In genomic region chr10:994836-995558, GRCh38 we compare ENCODE assay signal across 27 cellular contexts. TPM values are rescaled to one million over a fixed set of nuclear protein-coding genes. Genes with fewer than 3 reads are reported as not detected.
DNase-seq lines count a peak whose midpoint lies in the region; ATAC-seq, FAIRE-seq and TF ChIP-seq lines count a peak whose summit lies in the region.
"Had no signal": no experiment of that assay in that cellular context is flagged by ENCODE, and none has a peak within 500 bp of the region (broad histone marks: within the 10 kb centered on the region; RNA-seq: fewer than 3 reads in every experiment).

No MANE protein-coding gene starts in this region.

- POLR2A ChIA-PET in K562 (lab: Yijun Ruan, JAX), result interaction anchor here (0.7 kb wide), 2 partner anchors 9 to 80 kb away, joined by 3 read pairs; no protein-coding TSS in a partner anchor

- H3K9me3 Mint-ChIP-seq in nephron progenitor cell, result no peaks in the 10 kb centered on the region
- H3K9me3 Mint-ChIP-seq: activated naive CD4-positive, alpha-beta T cell treated with anti-CD3 and anti-CD28 coated beads, Interleukin-2, amount 50 U/mL, for 72 hours; mesothelial cell of epicardium; neural progenitor cell had no signal

- H3K9me3 ChIP-seq in K562 (replicated peaks; ENCODE audit: control insufficient read depth, insufficient read depth, low read depth, low read length) (no peaks in the 10 kb centered on the region), WERI-Rb-1 (ENCODE audit: severe bottlenecking) (no peaks in the 10 kb centered on the region), Peyer's patch (no peaks in the 10 kb centered on the region)
- H3K9me3 ChIP-seq: A549 had no signal

- H3K27me3 ChIP-seq in K562 (ENCODE audit: control insufficient read depth in 2 of 2, insufficient read depth in 2 of 2, low read length in 2 of 2) (no peaks in the 10 kb centered on the region), WERI-Rb-1 (ENCODE audit: insufficient read depth, low read depth, severe bottlenecking) (no peaks in the 10 kb centered on the region), Peyer's patch (no peaks in the 10 kb centered on the region)
- H3K27me3 ChIP-seq: neural progenitor cell had no signal

- CTCF ChIA-PET in K562 (lab: Yijun Ruan, JAX; ENCODE audit: low intra/inter-chr PET ratio), result no interaction called here

- peaks cover 66% of the 10 kb centered on the region for H3K79me2 ChIP-seq in K562 (ENCODE audit: control insufficient read depth, insufficient read depth, low read length)

- H3K36me3 Mint-ChIP-seq in nephron progenitor cell (ENCODE audit: low read depth), result peaks cover 90% of the 10 kb centered on the region

- H3K36me3 ChIP-seq in K562 (ENCODE audit: control insufficient read depth, insufficient read depth, low read length), result peaks cover 93% of the 10 kb centered on the region
- H3K36me3 ChIP-seq in WERI-Rb-1, result peaks cover 10% of the 10 kb centered on the region
- peaks cover 0 to 73% (median 0%) of the 10 kb centered on the region in 3 donors for H3K36me3 ChIP-seq in Peyer's patch

- no TSS peak for BruUV-seq in K562 (replicated peaks; lab: Mats Ljungman, UMichigan)

- no peaks in the 10 kb centered on the region for H3K27me3 Mint-ChIP-seq in nephron progenitor cell (ENCODE audit: low read depth, poor library complexity)

- TF ChIP-seq POLR2A in GM19099 (IDR thresholded peaks at IDR 0.05; ENCODE audit: extremely low read depth, insufficient read length, low read depth), result peak; percentile 10
- peak; percentile 70 for TF ChIP-seq POLR2A in K562 (conservative IDR thresholded peaks at IDR 0.05)
- TF ChIP-seq POLR2A in Peyer's patch (IDR thresholded peaks at IDR 0.05), result no peak

- peaks cover 8% of the 10 kb centered on the region for H4K20me1 ChIP-seq in K562 (replicated peaks; ENCODE audit: control insufficient read depth, insufficient read depth, low read length)

- no peak; the same call in 1 of the 3 replicates for ATAC-seq in K562
- ATAC-seq: left cardiac atrium had no signal

- no peak overlapping the region for H3K4me2 ChIP-seq in K562 (ENCODE audit: insufficient read depth, low read length)
- H3K4me2 ChIP-seq: A549, neural progenitor cell had no signal

- H3K4me3 Mint-ChIP-seq in nephron progenitor cell, result no peak overlapping the region
- H3K4me3 Mint-ChIP-seq: mesothelial cell of epicardium, neural progenitor cell had no signal

- intact Hi-C loops in K562 (cut with micrococcal nuclease), result no loop called here

- peak overlapping the region; percentile 78 for H3K27ac Mint-ChIP-seq in nephron progenitor cell
- H3K27ac Mint-ChIP-seq: mesothelial cell of epicardium, neural progenitor cell had no signal

- no peak overlapping the region for H2AFZ ChIP-seq in K562 (ENCODE audit: low read depth, low read length)
- H2AFZ ChIP-seq: neural progenitor cell had no signal

- in situ Hi-C loops in K562 (cut with MboI), result no loop called here

- TF ChIP-seq CTCF in K562 (IDR thresholded peaks at IDR 0.05 in 2 of 3, conservative IDR thresholded peaks at IDR 0.05 in 1 of 3; ENCODE audit: insufficient read depth in 2 of 3, low read depth in 1 of 3, low read length in 3 of 3) (no peak), nephron progenitor cell (IDR thresholded peaks at IDR 0.05) (no peak), WERI-Rb-1 (IDR thresholded peaks at IDR 0.05; ENCODE audit: low read depth, low read length) (no peak), Peyer's patch (IDR thresholded peaks at IDR 0.05) (no peak)

- TF ChIP-seq EP300 in K562 (IDR thresholded peaks at IDR 0.05; ENCODE audit: low read length), result no peak

- no peak overlapping the region for H3K9ac ChIP-seq in K562 (ENCODE audit: insufficient read depth in 1 of 2, low read depth in 2 of 2, low read length in 2 of 2)
- H3K9ac ChIP-seq: neural progenitor cell had no signal

- WGBS in K562 (ENCODE audit: insufficient coverage, low coverage, missing lambda C conversion rate), result 96% methylated on average over 5 of the region's 6 CpGs

- peak; percentile 26 for FAIRE-seq in K562 (lab: Jason Lieb, UNC)
- FAIRE-seq: A549, small intestine had no signal

- no peak for TF ChIP-seq RAD21 in K562 (CRISPR knock-in tag; conservative IDR thresholded peaks at IDR 0.05 in 1 of 2, IDR thresholded peaks at IDR 0.05 in 1 of 2)

- H3K4me3 ChIP-seq in K562 (no peak overlapping the region), WERI-Rb-1 (ENCODE audit: low read depth, low read length) (no peak overlapping the region), Peyer's patch (no peak overlapping the region)
- H3K4me3 ChIP-seq: A549, neural progenitor cell had no signal

- peaks cover 3% of the 10 kb centered on the region for H3K4me1 Mint-ChIP-seq in nephron progenitor cell

- no peaks in the 10 kb centered on the region for H3K9me1 ChIP-seq in K562 (ENCODE audit: control insufficient read depth, insufficient read depth, low read length)

- H3K27ac ChIP-seq in K562 (ENCODE audit: extremely low read depth, low read depth, low read length), result no peak overlapping the region
- no peak overlapping the region for H3K27ac ChIP-seq in WERI-Rb-1
- H3K27ac ChIP-seq in Peyer's patch, result no peak overlapping the region
- H3K27ac ChIP-seq: A549, neural progenitor cell had no signal

- DNase-seq in activated CD8-positive, alpha-beta memory T cell treated with anti-CD3 and anti-CD28 coated beads, Interleukin-2, amount 50 U/mL, for 48 hours, result peak; percentile 43
- no peak for DNase-seq in activated CD8-positive, alpha-beta memory T cell treated with anti-CD3 and anti-CD28 coated beads for 24 hours
- DNase-seq in K562 (ENCODE audit: extremely low read depth in 1 of 4, low spot score in 3 of 4) (no peak), nephron progenitor cell (no peak), WERI-Rb-1 (no peak), kidney tubule cell (ENCODE audit: low spot score) (no peak), Peyer's patch (no peak)
- DNase-seq: activated CD4-positive, alpha-beta T cell treated with anti-CD3 and anti-CD28 coated beads for 48 hours; GOT3; left cardiac atrium; MM.1S; NCI-H1436 treated with DMSO at 0.1 percent for 48 hours; NCI-H2171; NCI-H526 treated with DMSO at 0.1 percent for 48 hours; small intestine; stimulated activated CD4-positive, alpha-beta T cell treated with anti-CD3 and anti-CD28 coated beads, Interleukin-4, amount 100 ng/mL, for 1 hour had no signal

- H3K4me1 ChIP-seq in K562 (replicated peaks in 1 of 2; ENCODE audit: control insufficient read depth in 2 of 2, insufficient read depth in 2 of 2, low read length in 2 of 2) (peaks cover 6 to 9% of the 10 kb centered on the region in 2 experiments; a peak in 4 of 5 replicates), Peyer's patch (peaks cover 0 to 5% (median 0%) of the 10 kb centered on the region in 4 donors)

RNA-seq across cellular contexts. Expression of gene GTPBP4, which starts 6.8 kb away (rescaled TPM):
- 152 and 161 TPM in 2 replicates for total RNA-seq in K562 (2011; cell fraction: chromatin; rRNA removed; ENCODE audit: low replicate concordance)
- 89.4 and 92.6 TPM in 2 replicates for total RNA-seq in K562 (2011; cell fraction: nucleolus; rRNA removed)
- total RNA-seq in K562 (2011; cell fraction: nucleoplasm; rRNA removed), result 101 and 119 TPM in 2 replicates
- total RNA-seq in K562 (2014; rRNA removed) (139 and 155 TPM in 2 replicates), K562 (2014; rRNA removed; fragmentation: Illumina TruSeq; extraction: Trizol) (147 and 176 TPM in 2 replicates), K562 (2015; rRNA removed; fragmentation: Illumina TruSeq; extraction: Trizol) (119 and 121 TPM in 2 replicates), K562 (2021) (113 and 128 TPM in 2 replicates), Peyer's patch (100 to 1,000 TPM in 1 of 4 donors, 10 to 100 TPM in 3; 16.9 to 196 (median 22.6) TPM)
- polyA plus RNA-seq in K562 (2011; rRNA removed) (63.2 and 79.0 TPM in 2 replicates), K562 (2014; fragmentation: Illumina TruSeq; extraction: Trizol) (102 and 118 TPM in 2 replicates), K562 (2014; fragmentation: Nextera tagmentation; extraction: Ambion mirVana) (100 to 1,000 TPM in 1 of 2 experiments, 10 to 100 TPM in 1; 88.2 to 128 TPM), K562 (2014; rRNA removed) (135 TPM in 2 replicates)
- polyA plus RNA-seq in K562 (2011; cell fraction: cytosol; rRNA removed), result 23.3 and 31.7 TPM in 2 replicates
- polyA plus RNA-seq in K562 (2011; cell fraction: nucleus; rRNA removed), result 66.4 and 72.5 TPM in 2 replicates
- 54.3 and 75.5 TPM in 2 replicates for polyA plus RNA-seq in K562 (2012)
- polyA minus RNA-seq in K562 (2011; rRNA and poly(A)+ RNA removed), result 51.2 and 60.2 TPM in 2 replicates
- 24.7 and 30.6 TPM in 2 replicates for polyA minus RNA-seq in K562 (2011; cell fraction: cytosol; rRNA and poly(A)+ RNA removed)
- polyA minus RNA-seq in K562 (2011; cell fraction: nucleus; rRNA and poly(A)+ RNA removed), result 42.3 and 61.3 TPM in 2 replicates

RNA-seq across cellular contexts. Expression of gene IDI2, which starts 30.7 kb away (rescaled TPM):
- total RNA-seq in K562 (2011; cell fraction: chromatin; rRNA removed; ENCODE audit: low replicate concordance), result not detected in 2 replicates
- not detected in 2 replicates for total RNA-seq in K562 (2011; cell fraction: nucleolus; rRNA removed)
- total RNA-seq in K562 (2011; cell fraction: nucleoplasm; rRNA removed), result not detected in 2 replicates
- not detected in 2 replicates for total RNA-seq in K562 (2014; rRNA removed)
- total RNA-seq in K562 (2014; rRNA removed; fragmentation: Illumina TruSeq; extraction: Trizol), result not detected in 2 replicates
- not detected in 2 replicates for total RNA-seq in K562 (2015; rRNA removed; fragmentation: Illumina TruSeq; extraction: Trizol)
- not detected in 2 replicates for total RNA-seq in K562 (2021)
- not detected in 2 replicates for polyA plus RNA-seq in K562 (2011; rRNA removed)
- polyA plus RNA-seq in K562 (2011; cell fraction: cytosol; rRNA removed), result 0.04 and 0.10 TPM in 2 replicates
- polyA plus RNA-seq in K562 (2011; cell fraction: nucleus; rRNA removed), result not detected in 2 replicates
- not detected in 2 replicates for polyA plus RNA-seq in K562 (2012)
- not detected in 2 replicates for polyA plus RNA-seq in K562 (2014; fragmentation: Illumina TruSeq; extraction: Trizol)
- not detected for polyA plus RNA-seq in K562 (2014; fragmentation: Nextera tagmentation; extraction: Ambion mirVana)
- polyA plus RNA-seq in K562 (2014; rRNA removed), result not detected in 2 replicates
- polyA minus RNA-seq in K562 (2011; rRNA and poly(A)+ RNA removed), result not detected in 2 replicates
- not detected in 2 replicates for polyA minus RNA-seq in K562 (2011; cell fraction: cytosol; rRNA and poly(A)+ RNA removed)
- polyA minus RNA-seq in K562 (2011; cell fraction: nucleus; rRNA and poly(A)+ RNA removed), result not detected in 2 replicates
- not detected for total RNA-seq in Peyer's patch
- total RNA-seq: activated naive CD4-positive, alpha-beta T cell treated with anti-CD3 and anti-CD28 coated beads, Interleukin-2, amount 50 U/mL, for 72 hours; fibroblast of lung; G401; glomerular endothelial cell; left cardiac atrium; mesothelial cell of epicardium; pulmonary artery endothelial cell; ureter had no signal
- polyA plus RNA-seq: A549, BJ, fibroblast of lung had no signal

RNA-seq across cellular contexts. Expression of gene IDI1, which starts 53.9 kb away (rescaled TPM):
- 102 and 230 TPM in 2 replicates for total RNA-seq in K562 (2011; cell fraction: chromatin; rRNA removed; ENCODE audit: low replicate concordance)
- total RNA-seq in K562 (2011; cell fraction: nucleolus; rRNA removed), result 57.5 and 77.1 TPM in 2 replicates
- 107 and 128 TPM in 2 replicates for total RNA-seq in K562 (2011; cell fraction: nucleoplasm; rRNA removed)
- total RNA-seq in K562 (2014; rRNA removed) (75.0 and 75.7 TPM in 2 replicates), K562 (2014; rRNA removed; fragmentation: Illumina TruSeq; extraction: Trizol) (143 and 163 TPM in 2 replicates), K562 (2015; rRNA removed; fragmentation: Illumina TruSeq; extraction: Trizol) (78.5 and 87.8 TPM in 2 replicates), K562 (2021) (70.0 and 75.6 TPM in 2 replicates), Peyer's patch (10 to 100 TPM; 52.0 to 71.0 (median 60.5) TPM)
- polyA plus RNA-seq in K562 (2011; rRNA removed) (225 and 265 TPM in 2 replicates), K562 (2014; fragmentation: Illumina TruSeq; extraction: Trizol) (95.6 and 119 TPM in 2 replicates), K562 (2014; fragmentation: Nextera tagmentation; extraction: Ambion mirVana) (100 to 1,000 TPM; 167 to 189 TPM), K562 (2014; rRNA removed) (114 and 118 TPM in 2 replicates)
- polyA plus RNA-seq in K562 (2011; cell fraction: cytosol; rRNA removed), result 36.9 and 111 TPM in 2 replicates
- polyA plus RNA-seq in K562 (2011; cell fraction: nucleus; rRNA removed), result 76.3 and 126 TPM in 2 replicates
- 63.7 and 110 TPM in 2 replicates for polyA plus RNA-seq in K562 (2012)
- 133 and 155 TPM in 2 replicates for polyA minus RNA-seq in K562 (2011; rRNA and poly(A)+ RNA removed)
- 33.5 and 42.6 TPM in 2 replicates for polyA minus RNA-seq in K562 (2011; cell fraction: cytosol; rRNA and poly(A)+ RNA removed)
- polyA minus RNA-seq in K562 (2011; cell fraction: nucleus; rRNA and poly(A)+ RNA removed), result 26.9 and 57.5 TPM in 2 replicates

Comparison
In these comparisons a context has a peak if more than half of its experiments do, and no peak if none do; other contexts are left out.
1. POLR2A ChIP-seq: peak in GM19099 (single experiment) and K562 (single experiment); none in Peyer's patch (0 of 2).